ENCODE assay signal across 2 cellular contexts in genomic region chr6:38554700-38555413, GRCh38.
TF ChIP-seq lines count a peak whose summit lies in the region.

No MANE protein-coding gene starts in this region.

TF ChIP-seq in A549, 52 proteins besides CTCF, POLR2A, EP300 and RAD21 (continued from another document):
- TF ChIP-seq CHD2 (IDR thresholded peaks at IDR 0.05; ENCODE audit: low read length, partially characterized antibody), result no peak
TF ChIP-seq in A549: peak in this region for 1.

TF ChIP-seq in GM23338, 12 proteins besides CTCF, POLR2A, EP300 and RAD21 (continued from another document):
- TF ChIP-seq ZNF462 (CRISPR knock-in tag; IDR thresholded peaks at IDR 0.05) (no peak), ETS1 (IDR thresholded peaks at IDR 0.05) (no peak), ZNF331 (CRISPR knock-in tag; IDR thresholded peaks at IDR 0.05; ENCODE audit: low read depth) (no peak)
TF ChIP-seq in GM23338: peak in this region for 0.
